ENCODE assay signal across 1 cellular context in the genomic region with DNA sequence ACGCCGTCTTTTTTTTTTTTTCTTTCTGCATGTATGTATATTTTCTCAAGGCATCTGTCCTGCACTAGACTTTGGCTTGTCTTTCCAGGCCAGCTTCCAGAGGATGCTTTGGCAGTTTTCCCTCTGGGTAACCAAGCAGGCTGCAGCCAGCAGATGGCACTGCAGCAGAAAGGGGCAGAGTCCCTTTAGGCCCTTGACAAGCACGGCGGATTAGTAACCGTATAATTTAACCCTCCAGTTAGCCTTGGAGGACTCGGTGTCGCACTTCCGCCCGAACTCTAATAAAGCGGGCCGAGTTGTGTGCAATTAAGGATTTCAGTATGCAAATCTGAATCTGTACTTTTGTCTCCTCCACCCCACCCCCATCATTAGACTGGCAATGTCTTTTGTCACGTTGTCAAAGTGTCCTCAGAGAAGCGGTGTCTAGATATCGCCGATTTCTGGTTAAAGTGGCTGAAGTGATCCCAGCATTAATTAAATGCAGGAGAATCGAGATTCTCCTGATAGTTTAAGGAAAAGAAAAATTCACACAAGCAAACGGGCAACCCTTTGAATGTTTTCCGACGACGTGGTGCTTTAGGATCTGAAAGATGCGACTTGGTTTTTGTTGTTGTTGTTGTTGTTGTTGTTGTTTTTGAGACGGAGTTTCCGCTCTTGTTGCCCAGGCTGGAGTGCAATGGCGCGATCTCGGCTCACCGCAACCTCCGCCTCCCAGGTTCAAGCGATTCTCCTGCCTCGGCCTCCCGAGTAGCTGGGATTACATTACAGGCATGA.
TF ChIP-seq lines count a peak whose summit lies in the region.

No MANE protein-coding gene starts in this region.

TF ChIP-seq in K562, 482 proteins besides CTCF, POLR2A, EP300 and RAD21 (continued from another document and continues in another):
- TF ChIP-seq, protein P1, sequence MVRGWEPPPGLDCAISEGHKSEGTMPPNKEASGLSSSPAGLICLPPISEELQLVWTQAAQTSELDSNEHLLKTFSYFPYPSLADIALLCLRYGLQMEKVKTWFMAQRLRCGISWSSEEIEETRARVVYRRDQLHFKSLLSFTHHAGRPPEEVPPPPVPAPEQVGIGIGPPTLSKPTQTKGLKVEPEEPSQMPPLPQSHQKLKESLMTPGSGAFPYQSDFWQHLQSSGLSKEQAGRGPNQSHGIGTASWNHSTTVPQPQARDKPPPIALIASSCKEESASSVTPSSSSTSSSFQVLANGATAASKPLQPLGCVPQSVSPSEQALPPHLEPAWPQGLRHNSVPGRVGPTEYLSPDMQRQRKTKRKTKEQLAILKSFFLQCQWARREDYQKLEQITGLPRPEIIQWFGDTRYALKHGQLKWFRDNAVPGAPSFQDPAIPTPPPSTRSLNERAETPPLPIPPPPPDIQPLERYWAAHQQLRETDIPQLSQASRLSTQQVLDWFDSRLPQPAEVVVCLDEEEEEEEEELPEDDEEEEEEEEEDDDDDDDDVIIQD (CRISPR knock-in tag; IDR thresholded peaks at IDR 0.05), result no peak
- TF ChIP-seq, protein P2, sequence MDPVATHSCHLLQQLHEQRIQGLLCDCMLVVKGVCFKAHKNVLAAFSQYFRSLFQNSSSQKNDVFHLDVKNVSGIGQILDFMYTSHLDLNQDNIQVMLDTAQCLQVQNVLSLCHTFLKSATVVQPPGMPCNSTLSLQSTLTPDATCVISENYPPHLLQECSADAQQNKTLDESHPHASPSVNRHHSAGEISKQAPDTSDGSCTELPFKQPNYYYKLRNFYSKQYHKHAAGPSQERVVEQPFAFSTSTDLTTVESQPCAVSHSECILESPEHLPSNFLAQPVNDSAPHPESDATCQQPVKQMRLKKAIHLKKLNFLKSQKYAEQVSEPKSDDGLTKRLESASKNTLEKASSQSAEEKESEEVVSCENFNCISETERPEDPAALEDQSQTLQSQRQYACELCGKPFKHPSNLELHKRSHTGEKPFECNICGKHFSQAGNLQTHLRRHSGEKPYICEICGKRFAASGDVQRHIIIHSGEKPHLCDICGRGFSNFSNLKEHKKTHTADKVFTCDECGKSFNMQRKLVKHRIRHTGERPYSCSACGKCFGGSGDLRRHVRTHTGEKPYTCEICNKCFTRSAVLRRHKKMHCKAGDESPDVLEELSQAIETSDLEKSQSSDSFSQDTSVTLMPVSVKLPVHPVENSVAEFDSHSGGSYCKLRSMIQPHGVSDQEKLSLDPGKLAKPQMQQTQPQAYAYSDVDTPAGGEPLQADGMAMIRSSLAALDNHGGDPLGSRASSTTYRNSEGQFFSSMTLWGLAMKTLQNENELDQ (CRISPR knock-in tag; IDR thresholded peaks at IDR 0.05; ENCODE audit: borderline replicate concordance), result no peak
- TF ChIP-seq ZNF184 (CRISPR knock-in tag; IDR thresholded peaks at IDR 0.05) (no peak), GABPB2 (CRISPR knock-in tag; conservative IDR thresholded peaks at IDR 0.05) (no peak), POU5F1 (IDR thresholded peaks at IDR 0.05; ENCODE audit: borderline replicate concordance, low read depth, low read length, partially characterized antibody) (no peak), ZKSCAN1 (IDR thresholded peaks at IDR 0.05; ENCODE audit: low read depth, low read length) (peak; percentile 55; the same call in 1 of the 2 replicates), ZNF780A (CRISPR knock-in tag; IDR thresholded peaks at IDR 0.05) (no peak), ZNF79 (CRISPR knock-in tag; IDR thresholded peaks at IDR 0.05; ENCODE audit: low read depth) (no peak), ILF3 (IDR thresholded peaks at IDR 0.05; ENCODE audit: borderline replicate concordance) (peak; percentile 23; the same call in 1 of the 2 replicates), ZSCAN29 (IDR thresholded peaks at IDR 0.05) (peak; percentile 98), PHF8 (IDR thresholded peaks at IDR 0.05; ENCODE audit: borderline replicate concordance, low read length) (no peak), CHD2 (IDR thresholded peaks at IDR 0.05; ENCODE audit: low read depth, low read length) (peak; percentile 9; the same call in 1 of the 2 replicates), SMAD4 (CRISPR knock-in tag; conservative IDR thresholded peaks at IDR 0.05) (no peak), MTA3 (IDR thresholded peaks at IDR 0.05; ENCODE audit: borderline replicate concordance) (peak; percentile 91), PYGO2 (tag; IDR thresholded peaks at IDR 0.05) (no peak), FOS (IDR thresholded peaks at IDR 0.05; ENCODE audit: extremely low read depth, insufficient read length) (no peak), ZNF507 (tag; conservative IDR thresholded peaks at IDR 0.05) (no peak), ZNF584 (CRISPR knock-in tag; IDR thresholded peaks at IDR 0.05; ENCODE audit: low read depth) (no peak), SREBF1 (IDR thresholded peaks at IDR 0.05; ENCODE audit: borderline replicate concordance, low read depth, low read length) (no peak), RB1 (IDR thresholded peaks at IDR 0.05; ENCODE audit: low read depth) (peak; percentile 58), ZNF778 (CRISPR knock-in tag; IDR thresholded peaks at IDR 0.05) (peak; percentile 68; the same call in 1 of the 2 replicates), MXI1 (IDR thresholded peaks at IDR 0.05; ENCODE audit: low read depth, low read length) (0 out of 2 replicates have a peak, but pooled peaks have one; percentile 51), MEIS2 (IDR thresholded peaks at IDR 0.05; ENCODE audit: partially characterized antibody) (peak; percentile 52), MYNN (IDR thresholded peaks at IDR 0.05) (peak; percentile 75), MYNN (CRISPR knock-in tag; IDR thresholded peaks at IDR 0.05) (no peak), RBFOX2 (IDR thresholded peaks at IDR 0.05; ENCODE audit: low read depth, low read length) (no peak), PTBP1 (IDR thresholded peaks at IDR 0.05; ENCODE audit: low read depth, low read length) (0 out of 2 replicates have a peak, but pooled peaks have one; percentile 57), MTA2 (IDR thresholded peaks at IDR 0.05; ENCODE audit: low read depth) (no peak), NCOA6 (IDR thresholded peaks at IDR 0.05) (no peak), ZNF175 (CRISPR knock-in tag; IDR thresholded peaks at IDR 0.05; ENCODE audit: low read depth) (no peak), NCOA4 (IDR thresholded peaks at IDR 0.05; ENCODE audit: partially characterized antibody) (no peak), ZNF232 (CRISPR knock-in tag; IDR thresholded peaks at IDR 0.05) (no peak), CBX3 (IDR thresholded peaks at IDR 0.05; ENCODE audit: borderline replicate concordance in 1 of 2, low read length in 2 of 2) (peak in 1 of 2 experiments; percentile 91; a peak in 2 of 3 replicates), ZNF766 (CRISPR knock-in tag; conservative IDR thresholded peaks at IDR 0.05) (peak; percentile 51), POLR2G (IDR thresholded peaks at IDR 0.05; ENCODE audit: low read depth, low read length) (no peak), SRF (CRISPR knock-in tag; IDR thresholded peaks at IDR 0.05) (no peak), ILK (tag; IDR thresholded peaks at IDR 0.05; ENCODE audit: borderline replicate concordance, low read depth) (no peak), TCF7 (IDR thresholded peaks at IDR 0.05; ENCODE audit: borderline replicate concordance) (no peak), HOXB6 (CRISPR knock-in tag; IDR thresholded peaks at IDR 0.05; ENCODE audit: borderline replicate concordance) (no peak)
- TF ChIP-seq, protein P3, sequence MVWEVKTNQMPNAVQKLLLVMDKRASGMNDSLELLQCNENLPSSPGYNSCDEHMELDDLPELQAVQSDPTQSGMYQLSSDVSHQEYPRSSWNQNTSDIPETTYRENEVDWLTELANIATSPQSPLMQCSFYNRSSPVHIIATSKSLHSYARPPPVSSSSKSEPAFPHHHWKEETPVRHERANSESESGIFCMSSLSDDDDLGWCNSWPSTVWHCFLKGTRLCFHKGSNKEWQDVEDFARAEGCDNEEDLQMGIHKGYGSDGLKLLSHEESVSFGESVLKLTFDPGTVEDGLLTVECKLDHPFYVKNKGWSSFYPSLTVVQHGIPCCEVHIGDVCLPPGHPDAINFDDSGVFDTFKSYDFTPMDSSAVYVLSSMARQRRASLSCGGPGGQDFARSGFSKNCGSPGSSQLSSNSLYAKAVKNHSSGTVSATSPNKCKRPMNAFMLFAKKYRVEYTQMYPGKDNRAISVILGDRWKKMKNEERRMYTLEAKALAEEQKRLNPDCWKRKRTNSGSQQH (CRISPR knock-in tag; IDR thresholded peaks at IDR 0.05), result peak; percentile 66; the same call in 1 of the 2 replicates
- TF ChIP-seq, protein P4, sequence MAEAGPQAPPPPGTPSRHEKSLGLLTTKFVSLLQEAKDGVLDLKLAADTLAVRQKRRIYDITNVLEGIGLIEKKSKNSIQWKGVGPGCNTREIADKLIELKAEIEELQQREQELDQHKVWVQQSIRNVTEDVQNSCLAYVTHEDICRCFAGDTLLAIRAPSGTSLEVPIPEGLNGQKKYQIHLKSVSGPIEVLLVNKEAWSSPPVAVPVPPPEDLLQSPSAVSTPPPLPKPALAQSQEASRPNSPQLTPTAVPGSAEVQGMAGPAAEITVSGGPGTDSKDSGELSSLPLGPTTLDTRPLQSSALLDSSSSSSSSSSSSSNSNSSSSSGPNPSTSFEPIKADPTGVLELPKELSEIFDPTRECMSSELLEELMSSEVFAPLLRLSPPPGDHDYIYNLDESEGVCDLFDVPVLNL (CRISPR knock-in tag; IDR thresholded peaks at IDR 0.05; ENCODE audit: low read depth), result no peak
- TF ChIP-seq, protein P5, sequence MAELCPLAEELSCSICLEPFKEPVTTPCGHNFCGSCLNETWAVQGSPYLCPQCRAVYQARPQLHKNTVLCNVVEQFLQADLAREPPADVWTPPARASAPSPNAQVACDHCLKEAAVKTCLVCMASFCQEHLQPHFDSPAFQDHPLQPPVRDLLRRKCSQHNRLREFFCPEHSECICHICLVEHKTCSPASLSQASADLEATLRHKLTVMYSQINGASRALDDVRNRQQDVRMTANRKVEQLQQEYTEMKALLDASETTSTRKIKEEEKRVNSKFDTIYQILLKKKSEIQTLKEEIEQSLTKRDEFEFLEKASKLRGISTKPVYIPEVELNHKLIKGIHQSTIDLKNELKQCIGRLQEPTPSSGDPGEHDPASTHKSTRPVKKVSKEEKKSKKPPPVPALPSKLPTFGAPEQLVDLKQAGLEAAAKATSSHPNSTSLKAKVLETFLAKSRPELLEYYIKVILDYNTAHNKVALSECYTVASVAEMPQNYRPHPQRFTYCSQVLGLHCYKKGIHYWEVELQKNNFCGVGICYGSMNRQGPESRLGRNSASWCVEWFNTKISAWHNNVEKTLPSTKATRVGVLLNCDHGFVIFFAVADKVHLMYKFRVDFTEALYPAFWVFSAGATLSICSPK (IDR thresholded peaks at IDR 0.05; ENCODE audit: borderline replicate concordance), result no peak
- TF ChIP-seq, protein P6, sequence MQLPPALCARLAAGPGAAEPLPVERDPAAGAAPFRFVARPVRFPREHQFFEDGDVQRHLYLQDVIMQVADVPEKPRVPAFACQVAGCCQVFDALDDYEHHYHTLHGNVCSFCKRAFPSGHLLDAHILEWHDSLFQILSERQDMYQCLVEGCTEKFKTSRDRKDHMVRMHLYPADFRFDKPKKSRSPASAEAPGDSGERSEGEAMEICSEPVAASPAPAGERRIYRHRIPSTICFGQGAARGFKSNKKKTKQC (CRISPR knock-in tag; IDR thresholded peaks at IDR 0.05), result no peak
- TF ChIP-seq, protein P7, sequence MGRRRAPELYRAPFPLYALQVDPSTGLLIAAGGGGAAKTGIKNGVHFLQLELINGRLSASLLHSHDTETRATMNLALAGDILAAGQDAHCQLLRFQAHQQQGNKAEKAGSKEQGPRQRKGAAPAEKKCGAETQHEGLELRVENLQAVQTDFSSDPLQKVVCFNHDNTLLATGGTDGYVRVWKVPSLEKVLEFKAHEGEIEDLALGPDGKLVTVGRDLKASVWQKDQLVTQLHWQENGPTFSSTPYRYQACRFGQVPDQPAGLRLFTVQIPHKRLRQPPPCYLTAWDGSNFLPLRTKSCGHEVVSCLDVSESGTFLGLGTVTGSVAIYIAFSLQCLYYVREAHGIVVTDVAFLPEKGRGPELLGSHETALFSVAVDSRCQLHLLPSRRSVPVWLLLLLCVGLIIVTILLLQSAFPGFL (CRISPR knock-in tag; IDR thresholded peaks at IDR 0.05), result no peak
- TF ChIP-seq, protein P8, sequence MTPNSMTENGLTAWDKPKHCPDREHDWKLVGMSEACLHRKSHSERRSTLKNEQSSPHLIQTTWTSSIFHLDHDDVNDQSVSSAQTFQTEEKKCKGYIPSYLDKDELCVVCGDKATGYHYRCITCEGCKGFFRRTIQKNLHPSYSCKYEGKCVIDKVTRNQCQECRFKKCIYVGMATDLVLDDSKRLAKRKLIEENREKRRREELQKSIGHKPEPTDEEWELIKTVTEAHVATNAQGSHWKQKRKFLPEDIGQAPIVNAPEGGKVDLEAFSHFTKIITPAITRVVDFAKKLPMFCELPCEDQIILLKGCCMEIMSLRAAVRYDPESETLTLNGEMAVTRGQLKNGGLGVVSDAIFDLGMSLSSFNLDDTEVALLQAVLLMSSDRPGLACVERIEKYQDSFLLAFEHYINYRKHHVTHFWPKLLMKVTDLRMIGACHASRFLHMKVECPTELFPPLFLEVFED (CRISPR knock-in tag; conservative IDR thresholded peaks at IDR 0.05), result peak; percentile 46; the same call in 1 of the 2 replicates
- TF ChIP-seq, protein P9, sequence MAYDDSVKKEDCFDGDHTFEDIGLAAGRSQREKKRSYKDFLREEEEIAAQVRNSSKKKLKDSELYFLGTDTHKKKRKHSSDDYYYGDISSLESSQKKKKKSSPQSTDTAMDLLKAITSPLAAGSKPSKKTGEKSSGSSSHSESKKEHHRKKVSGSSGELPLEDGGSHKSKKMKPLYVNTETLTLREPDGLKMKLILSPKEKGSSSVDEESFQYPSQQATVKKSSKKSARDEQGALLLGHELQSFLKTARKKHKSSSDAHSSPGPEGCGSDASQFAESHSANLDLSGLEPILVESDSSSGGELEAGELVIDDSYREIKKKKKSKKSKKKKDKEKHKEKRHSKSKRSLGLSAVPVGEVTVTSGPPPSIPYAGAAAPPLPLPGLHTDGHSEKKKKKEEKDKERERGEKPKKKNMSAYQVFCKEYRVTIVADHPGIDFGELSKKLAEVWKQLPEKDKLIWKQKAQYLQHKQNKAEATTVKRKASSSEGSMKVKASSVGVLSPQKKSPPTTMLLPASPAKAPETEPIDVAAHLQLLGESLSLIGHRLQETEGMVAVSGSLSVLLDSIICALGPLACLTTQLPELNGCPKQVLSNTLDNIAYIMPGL (CRISPR knock-in tag; IDR thresholded peaks at IDR 0.05), result peak; percentile 84; the same call in 1 of the 2 replicates
- TF ChIP-seq, protein P10, sequence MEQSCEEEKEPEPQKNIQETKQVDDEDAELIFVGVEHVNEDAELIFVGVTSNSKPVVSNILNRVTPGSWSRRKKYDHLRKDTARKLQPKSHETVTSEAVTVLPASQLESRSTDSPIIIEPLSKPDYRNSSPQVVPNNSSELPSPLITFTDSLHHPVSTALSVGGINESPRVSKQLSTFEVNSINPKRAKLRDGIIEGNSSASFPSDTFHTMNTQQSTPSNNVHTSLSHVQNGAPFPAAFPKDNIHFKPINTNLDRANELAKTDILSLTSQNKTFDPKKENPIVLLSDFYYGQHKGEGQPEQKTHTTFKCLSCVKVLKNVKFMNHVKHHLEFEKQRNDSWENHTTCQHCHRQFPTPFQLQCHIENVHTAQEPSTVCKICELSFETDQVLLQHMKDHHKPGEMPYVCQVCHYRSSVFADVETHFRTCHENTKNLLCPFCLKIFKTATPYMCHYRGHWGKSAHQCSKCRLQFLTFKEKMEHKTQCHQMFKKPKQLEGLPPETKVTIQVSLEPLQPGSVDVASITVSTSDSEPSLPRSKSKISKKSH (CRISPR knock-in tag; IDR thresholded peaks at IDR 0.05), result no peak
